23 cellular contexts compared by ENCODE assay signal in genomic region chr13:110417537-110417908, GRCh38.
DNase-seq lines count a peak whose midpoint lies in the region; ATAC-seq and TF ChIP-seq lines count a peak whose summit lies in the region.
"Had no signal": no experiment of that assay in that cellular context is flagged by ENCODE, and none has a peak within 500 bp of the region (broad histone marks: within the 10 kb centered on the region; RNA-seq: fewer than 3 reads in every experiment).

No MANE protein-coding gene starts in this region.

- peak overlapping the region in 3 of 4 donors; percentile 13 to 65 (median 44) for H3K27ac ChIP-seq in Peyer's patch
- peak overlapping the region; percentile 86 to 98 (median 92) for H3K27ac ChIP-seq in esophagus muscularis mucosa (replicated peaks in 1 of 4)
- peak overlapping the region in 2 of 3 donors; percentile 46 to 56 for H3K27ac ChIP-seq in thyroid gland
- H3K27ac ChIP-seq: pancreas had no signal

- H3K4me1 ChIP-seq in Peyer's patch (peaks cover 0 to 23% (median 0%) of the 10 kb centered on the region in 4 donors), esophagus muscularis mucosa (peaks cover 68 to 97% (median 84%) of the 10 kb centered on the region in 4 donors), thyroid gland (peaks cover 9 to 33% of the 10 kb centered on the region in 2 donors)

- H3K27ac Mint-ChIP-seq in nephron, result peak overlapping the region in 2 of 3 experiments; percentile 18 to 22
- no peak overlapping the region for H3K27ac Mint-ChIP-seq in activated naive CD4-positive, alpha-beta T cell treated with anti-CD3 and anti-CD28 coated beads, Interleukin-2, amount 50 U/mL, for 72 hours
- H3K27ac Mint-ChIP-seq: activated T-helper 17 cell treated with anti-CD3 and anti-CD28 coated beads, Interleukin-2, amount 50 U/mL, for 72 hours; dendritic cell treated with granulocyte-macrophage colony-stimulating factor and Interleukin-4, amounts not matched to agents 40 ng/mL and 50 ng/mL, for 4 days; H9; stimulated activated memory B cell treated with anti-CD40 and anti-IgM and Interleukin-4, amounts not matched to agents 10 μg/mL and 1 μg/mL and 100 μg/mL, for 72 hours; T-helper 17 cell had no signal

- H3K36me3 Mint-ChIP-seq in nephron (ENCODE audit: low read depth), result peaks cover 33% of the 10 kb centered on the region
- H3K36me3 Mint-ChIP-seq in activated naive CD4-positive, alpha-beta T cell treated with anti-CD3 and anti-CD28 coated beads, Interleukin-2, amount 50 U/mL, for 72 hours, result no peaks in the 10 kb centered on the region
- H3K36me3 Mint-ChIP-seq: stimulated activated memory B cell treated with anti-CD40 and anti-IgM and Interleukin-4, amounts not matched to agents 10 μg/mL and 1 μg/mL and 100 μg/mL, for 72 hours had no signal

- H3K36me3 ChIP-seq in Peyer's patch, result no peaks in the 10 kb centered on the region
- peaks cover 0 to 16% (median 11%) of the 10 kb centered on the region in 4 donors for H3K36me3 ChIP-seq in esophagus muscularis mucosa
- H3K36me3 ChIP-seq in thyroid gland, result no peaks in the 10 kb centered on the region
- H3K36me3 ChIP-seq: pancreas had no signal

- H3K4me3 Mint-ChIP-seq in nephron, result peak overlapping the region in 1 of 3 experiments; percentile 20
- H3K4me3 Mint-ChIP-seq: activated T-helper 17 cell treated with anti-CD3 and anti-CD28 coated beads, Interleukin-2, amount 50 U/mL, for 72 hours; dendritic cell treated with granulocyte-macrophage colony-stimulating factor and Interleukin-4, amounts not matched to agents 40 ng/mL and 50 ng/mL, for 4 days; H9; stimulated activated memory B cell treated with anti-CD40 and anti-IgM and Interleukin-4, amounts not matched to agents 10 μg/mL and 1 μg/mL and 100 μg/mL, for 72 hours; T-helper 17 cell had no signal

- no peak overlapping the region for H3K4me3 ChIP-seq in Peyer's patch
- peak overlapping the region in 2 of 4 donors; percentile 9 to 36 for H3K4me3 ChIP-seq in esophagus muscularis mucosa
- no peak overlapping the region for H3K4me3 ChIP-seq in thyroid gland (replicated peaks in 1 of 3)
- H3K4me3 ChIP-seq: pancreas had no signal

- no peak for DNase-seq in Peyer's patch
- no peak for DNase-seq in esophagus muscularis mucosa (ENCODE audit: extremely low spot score)
- DNase-seq in thyroid gland, result no peak
- no peak for DNase-seq in activated naive CD4-positive, alpha-beta T cell treated with anti-CD3 and anti-CD28 coated beads, Interleukin-2, amount 50 U/mL, for 72 hours (ENCODE audit: low spot score in 2 of 2)
- DNase-seq: activated CD4-positive, CD25-positive, alpha-beta regulatory T cell; amniotic stem cell; Calu3; GF-D8; H9; islet precursor cell; Karpas-422; NCI-H1436 treated with DMSO at 0.1 percent for 48 hours; NCI-H2227 treated with DMSO at 0.1 percent for 48 hours; NK-92 treated with Interleukin-12 subunit alpha and Interleukin-12 subunit beta, amount 100 ng/mL, for 24 hours; pancreas; RPMI8226; T-helper 17 cell had no signal

- intact Hi-C loops in esophagus muscularis mucosa (cut with DNase I) (loop anchor here (5.0 kb wide), 1 partner anchor 110 kb away; the partner anchor contains the start of genes COL4A1 and COL4A2), thyroid gland (cut with DNase I) (loop anchor here (10.0 kb wide), 1 partner anchor 103 kb away; no protein-coding TSS in a partner anchor)

- no peaks in the 10 kb centered on the region for H3K27me3 Mint-ChIP-seq in nephron (ENCODE audit: low read depth)

- TF ChIP-seq POLR2A in Peyer's patch (IDR thresholded peaks at IDR 0.05) (no peak), esophagus muscularis mucosa (IDR thresholded peaks at IDR 0.05; ENCODE audit: low read depth) (no peak), thyroid gland (IDR thresholded peaks at IDR 0.05) (no peak)

- H3K9me3 ChIP-seq in Peyer's patch, result no peaks in the 10 kb centered on the region
- no peaks in the 10 kb centered on the region for H3K9me3 ChIP-seq in esophagus muscularis mucosa
- no peaks in the 10 kb centered on the region for H3K9me3 ChIP-seq in thyroid gland
- H3K9me3 ChIP-seq: pancreas had no signal

- ATAC-seq in GM21447 (IDR thresholded peaks at IDR 0.05; ENCODE audit: unreplicated experiment) (no peak), HG03571 (IDR thresholded peaks at IDR 0.05; ENCODE audit: unreplicated experiment) (no peak)
- ATAC-seq in activated naive CD4-positive, alpha-beta T cell treated with anti-CD3 and anti-CD28 coated beads, Interleukin-2, amount 50 U/mL, for 72 hours, result no peak
- ATAC-seq: activated T-helper 17 cell treated with anti-CD3 and anti-CD28 coated beads, Interleukin-2, amount 50 U/mL, for 72 hours; stimulated activated memory B cell treated with anti-CD40 and anti-IgM and Interleukin-4, amounts not matched to agents 10 μg/mL and 1 μg/mL and 100 μg/mL, for 72 hours; T-helper 17 cell had no signal

- 34% methylated on average over 5 of the region's 5 CpGs for WGBS in esophagus muscularis mucosa
- 81% methylated on average over 5 of the region's 5 CpGs for WGBS in thyroid gland, 2 donors

- H3K9me3 Mint-ChIP-seq in nephron, result no peaks in the 10 kb centered on the region
- no peaks in the 10 kb centered on the region for H3K9me3 Mint-ChIP-seq in activated naive CD4-positive, alpha-beta T cell treated with anti-CD3 and anti-CD28 coated beads, Interleukin-2, amount 50 U/mL, for 72 hours
- H3K9me3 Mint-ChIP-seq: activated T-helper 17 cell treated with anti-CD3 and anti-CD28 coated beads, Interleukin-2, amount 50 U/mL, for 72 hours; dendritic cell treated with granulocyte-macrophage colony-stimulating factor and Interleukin-4, amounts not matched to agents 40 ng/mL and 50 ng/mL, for 4 days; H9; stimulated activated memory B cell treated with anti-CD40 and anti-IgM and Interleukin-4, amounts not matched to agents 10 μg/mL and 1 μg/mL and 100 μg/mL, for 72 hours had no signal

- TF ChIP-seq EP300 in esophagus muscularis mucosa (IDR thresholded peaks at IDR 0.05), result no peak

- H3K27me3 ChIP-seq in Peyer's patch, result no peaks in the 10 kb centered on the region
- H3K27me3 ChIP-seq in esophagus muscularis mucosa, result no peaks in the 10 kb centered on the region
- H3K27me3 ChIP-seq in thyroid gland, result no peaks in the 10 kb centered on the region
- H3K27me3 ChIP-seq: pancreas had no signal

- peaks cover 46% of the 10 kb centered on the region for H3K4me1 Mint-ChIP-seq in nephron
- H3K4me1 Mint-ChIP-seq: stimulated activated memory B cell treated with anti-CD40 and anti-IgM and Interleukin-4, amounts not matched to agents 10 μg/mL and 1 μg/mL and 100 μg/mL, for 72 hours had no signal

- TF ChIP-seq CTCF in Peyer's patch (IDR thresholded peaks at IDR 0.05) (no peak), esophagus muscularis mucosa (IDR thresholded peaks at IDR 0.05) (no peak), nephron (IDR thresholded peaks at IDR 0.05; ENCODE audit: unreplicated experiment in 3 of 3) (no peak), thyroid gland (IDR thresholded peaks at IDR 0.05) (no peak)

Comparison
In these comparisons a context has a peak if more than half of its experiments do, and no peak if none do; other contexts are left out.
1. H3K27ac Mint-ChIP-seq: peak in nephron (2 of 3); none in activated naive CD4-positive, alpha-beta T cell treated with anti-CD3 and anti-CD28 coated beads, Interleukin-2, amount 50 U/mL, for 72 hours (0 of 2).
2. Peak in every context shown above with its lines, with median percentiles within 50 percentile points of each other: H3K27ac ChIP-seq.